Comparison of ENCODE assay signal across 8 cellular contexts in genomic region chr9:37529111-37529510, GRCh38. TPM values are rescaled to one million over a fixed set of nuclear protein-coding genes. Genes with fewer than 3 reads are reported as not detected.
DNase-seq lines count a peak whose midpoint lies in the region; ATAC-seq and TF ChIP-seq lines count a peak whose summit lies in the region.

No MANE protein-coding gene starts in this region.

- no peaks in the 10 kb centered on the region for H3K27me3 Mint-ChIP-seq in activated T-cell treated with anti-CD3 and anti-CD28 coated beads, Interleukin-2, amount 50 U/mL, for 72 hours (ENCODE audit: low read depth)
- H3K27me3 Mint-ChIP-seq in neural crest cell (ENCODE audit: low read depth) (no peaks in the 10 kb centered on the region), mesothelial cell of epicardium (ENCODE audit: low read depth) (no peaks in the 10 kb centered on the region)

- H3K4me3 Mint-ChIP-seq in activated T-cell treated with anti-CD3 and anti-CD28 coated beads, Interleukin-2, amount 50 U/mL, for 72 hours, result peak overlapping the region; percentile 53 to 83
- H3K4me3 Mint-ChIP-seq in neural crest cell, result no peak overlapping the region
- H3K4me3 Mint-ChIP-seq in mesothelial cell of epicardium, result no peak overlapping the region

- H3K4me1 Mint-ChIP-seq in activated T-cell treated with anti-CD3 and anti-CD28 coated beads, Interleukin-2, amount 50 U/mL, for 72 hours (ENCODE audit: low read depth), result peaks cover 14% of the 10 kb centered on the region
- peaks cover 9% of the 10 kb centered on the region for H3K4me1 Mint-ChIP-seq in neural crest cell
- H3K4me1 Mint-ChIP-seq in mesothelial cell of epicardium, result no peaks in the 10 kb centered on the region

- peak; percentile 16 for TF ChIP-seq POLR2A in GM19193 (IDR thresholded peaks at IDR 0.05; ENCODE audit: extremely low read depth, insufficient read depth, insufficient read length)

- peaks cover 2 to 4% of the 10 kb centered on the region in 2 donors for H3K36me3 Mint-ChIP-seq in activated T-cell treated with anti-CD3 and anti-CD28 coated beads, Interleukin-2, amount 50 U/mL, for 72 hours (ENCODE audit: insufficient read depth in 2 of 2)
- H3K36me3 Mint-ChIP-seq in neural crest cell (ENCODE audit: low read depth) (peaks cover 28% of the 10 kb centered on the region), mesothelial cell of epicardium (peaks cover 41% of the 10 kb centered on the region)

- DNase-seq in NCI-H146 treated with DMSO at 0.1 percent for 48 hours (lab: John Stamatoyannopoulos, UW; ENCODE audit: unreplicated experiment), result peak; percentile 15
- DNase-seq in activated T-cell treated with anti-CD3 and anti-CD28 coated beads, Interleukin-2, amount 50 U/mL, for 72 hours, result peak; percentile 72 to 80
- no peak for DNase-seq in neural crest cell (ENCODE audit: low read depth, low spot score)
- DNase-seq in mesothelial cell of epicardium (ENCODE audit: low spot score in 2 of 2, unreplicated experiment in 2 of 2), result no peak
- no peak for DNase-seq in NCI-H526 treated with DMSO at 0.1 percent for 48 hours (lab: John Stamatoyannopoulos, UW)
- DNase-seq in SKM-1 (lab: John Stamatoyannopoulos, UW; ENCODE audit: unreplicated experiment), result no peak

- TF ChIP-seq CTCF in neural crest cell (conservative IDR thresholded peaks at IDR 0.05) (no peak), mesothelial cell of epicardium (IDR thresholded peaks at IDR 0.05; ENCODE audit: unreplicated experiment) (no peak)

- H3K9me3 Mint-ChIP-seq in activated T-cell treated with anti-CD3 and anti-CD28 coated beads, Interleukin-2, amount 50 U/mL, for 72 hours, result no peaks in the 10 kb centered on the region
- no peaks in the 10 kb centered on the region for H3K9me3 Mint-ChIP-seq in neural crest cell
- H3K9me3 Mint-ChIP-seq in mesothelial cell of epicardium, result no peaks in the 10 kb centered on the region

- peak; percentile 82 to 88 for ATAC-seq in activated T-cell treated with anti-CD3 and anti-CD28 coated beads, Interleukin-2, amount 50 U/mL, for 72 hours (replicated peaks in 1 of 2)
- ATAC-seq in HG03139 (IDR thresholded peaks at IDR 0.05; ENCODE audit: unreplicated experiment), result no peak

- H3K27ac Mint-ChIP-seq in activated T-cell treated with anti-CD3 and anti-CD28 coated beads, Interleukin-2, amount 50 U/mL, for 72 hours, result peak overlapping the region; percentile 80
- H3K27ac Mint-ChIP-seq in neural crest cell (ENCODE audit: unreplicated experiment), result peak overlapping the region; percentile 59
- H3K27ac Mint-ChIP-seq in mesothelial cell of epicardium, result no peak overlapping the region

RNA-seq across cellular contexts. Expression of gene POLR1E, which starts 43.4 kb away (rescaled TPM):
- total RNA-seq in activated T-cell treated with anti-CD3 and anti-CD28 coated beads, Interleukin-2, amount 50 U/mL, for 72 hours, result 10 to 100 TPM; 67.8 to 77.2 TPM
- total RNA-seq in neural crest cell (46.4 and 48.7 TPM in 2 replicates), mesothelial cell of epicardium (24.9 to 27.3 TPM (median 26.1 TPM) in 3 replicates)

RNA-seq across cellular contexts. Expression of gene FBXO10, which starts 47.1 kb away (rescaled TPM):
- total RNA-seq in activated T-cell treated with anti-CD3 and anti-CD28 coated beads, Interleukin-2, amount 50 U/mL, for 72 hours, result 1 to 10 TPM; 5.0 to 5.2 TPM
- total RNA-seq in neural crest cell (24.8 and 25.6 TPM in 2 replicates), mesothelial cell of epicardium (22.0 to 26.6 TPM (median 24.1 TPM) in 3 replicates)

Comparison
In these comparisons a context has a peak if more than half of its experiments do, and no peak if none do; other contexts are left out.
1. DNase-seq: peak in NCI-H146 treated with DMSO at 0.1 percent for 48 hours (single experiment) and activated T-cell treated with anti-CD3 and anti-CD28 coated beads, Interleukin-2, amount 50 U/mL, for 72 hours (2 of 2); none in neural crest cell (single experiment), mesothelial cell of epicardium (0 of 2), NCI-H526 treated with DMSO at 0.1 percent for 48 hours (single experiment) and SKM-1 (single experiment).
2. H3K4me3 Mint-ChIP-seq: peak in activated T-cell treated with anti-CD3 and anti-CD28 coated beads, Interleukin-2, amount 50 U/mL, for 72 hours (2 of 2); none in neural crest cell (single experiment) and mesothelial cell of epicardium (single experiment).